23 cellular contexts compared by ENCODE assay signal in the genomic region with DNA sequence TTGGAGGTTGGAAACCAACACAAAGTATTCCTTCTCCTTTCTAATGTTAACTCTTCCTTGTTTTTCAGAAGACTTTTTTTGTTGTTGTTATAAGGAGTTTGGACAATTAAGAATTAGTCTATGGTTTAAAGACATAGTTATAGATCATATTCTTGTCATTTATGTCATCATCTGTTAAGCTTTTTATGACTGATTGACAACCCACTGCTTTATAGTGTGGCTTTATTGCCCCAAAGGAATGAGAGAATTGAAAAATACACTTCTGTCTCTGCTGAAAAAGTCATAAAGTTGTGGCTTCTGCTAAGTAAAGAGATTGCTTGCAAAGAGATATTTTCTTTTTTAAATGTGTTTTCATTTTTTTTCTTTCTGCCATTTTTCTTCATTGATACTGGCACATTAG.
"Had no signal": no experiment of that assay in that cellular context is flagged by ENCODE, and none has a peak within 500 bp of the region (broad histone marks: within the 10 kb centered on the region; RNA-seq: fewer than 3 reads in every experiment).

No MANE protein-coding gene starts in this region.

- DNase-seq: activated B cell treated with CpG ODN at 0.5 μM for 24 hours; activated CD4-positive, alpha-beta memory T cell treated with anti-CD3 and anti-CD28 coated beads for 36 hours; activated CD4-positive, alpha-beta T cell treated with anti-CD3 and anti-CD28 coated beads for 1 hour; activated CD4-positive, alpha-beta T cell treated with anti-CD3 and anti-CD28 coated beads, Interleukin-2, amount 10 ng/mL, durations not matched to agents 7 days and 5 days; activated CD8-positive, alpha-beta memory T cell treated with anti-CD3 and anti-CD28 coated beads for 24 hours; activated gamma-delta T cell; activated naive CD4-positive, alpha-beta T cell treated with anti-CD3 and anti-CD28 coated beads for 36 hours; activated T-cell treated with anti-CD3 and anti-CD28 coated beads, Interleukin-2, amount 50 U/mL, for 4 hours; amygdala; brain microvascular endothelial cell; Kasumi-1; NCI-H1105 treated with DMSO at 0.1 percent for 48 hours; NCI-H1436 treated with DMSO at 0.1 percent for 48 hours; NCI-H187 treated with DMSO at 0.1 percent for 48 hours; NCI-H2171 treated with DMSO at 0.1 percent for 48 hours; NCI-H526; NCI-H774; Right ventricle myocardium superior; SJCRH30 had no signal

- ATAC-seq: activated T-cell treated with anti-CD3 and anti-CD28 coated beads, Interleukin-2, amount 50 U/mL, for 4 hours; activated T-helper 17 cell treated with anti-CD3 and anti-CD28 coated beads, Interleukin-2, amount 50 U/mL, for 72 hours; Panc1 had no signal

- H3K4me3 ChIP-seq: cardiac muscle cell, SJCRH30 had no signal

- H3K27me3 ChIP-seq: brain microvascular endothelial cell, cardiac muscle cell, SJCRH30 had no signal

- H3K27ac ChIP-seq: brain microvascular endothelial cell, cardiac muscle cell, RWPE1, SJCRH30 had no signal

- H3K36me3 ChIP-seq: brain microvascular endothelial cell, cardiac muscle cell, SJCRH30 had no signal
